In the genomic region with DNA sequence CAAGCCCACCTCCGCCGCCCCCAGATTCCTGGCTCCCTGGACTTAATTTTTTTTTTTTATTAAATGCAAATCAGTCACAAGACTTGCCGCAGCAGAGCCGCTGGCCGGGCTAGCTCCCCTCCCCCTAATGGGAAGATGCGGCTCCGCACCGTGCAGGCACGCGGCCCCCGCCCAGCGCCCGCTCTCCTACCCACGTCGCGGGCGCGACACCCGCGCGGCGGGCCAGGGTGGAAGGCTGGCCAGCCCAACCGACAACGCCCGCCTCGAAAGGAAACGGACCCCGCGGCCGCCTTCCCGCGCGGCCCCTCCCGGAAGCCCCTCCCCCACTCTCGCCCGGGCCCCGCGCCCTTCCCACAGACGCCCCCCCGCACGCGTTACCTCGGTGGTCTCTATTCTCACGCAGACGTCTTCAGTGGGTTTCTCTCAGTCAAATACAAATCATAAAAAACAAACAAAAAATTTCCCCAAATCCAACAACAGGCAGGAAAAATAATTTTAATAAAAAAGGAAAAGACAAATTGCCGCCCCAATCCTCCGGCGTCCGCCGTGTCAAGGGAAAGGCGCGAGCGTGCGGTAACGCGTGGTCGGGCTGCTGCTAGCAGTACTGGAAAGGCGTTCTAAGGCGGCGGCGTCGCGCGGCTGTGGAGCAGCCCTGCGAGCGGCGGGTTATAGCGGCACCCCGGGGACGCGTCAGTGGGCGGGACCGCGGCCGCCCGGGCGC, we compare ENCODE assay signal across 8 cellular contexts. TPM values are rescaled to one million over a fixed set of nuclear protein-coding genes. Genes with fewer than 3 reads are reported as not detected.
A peak's percentile ranks its signal among the peaks of the same experiment; 100 is the strongest.
DNase-seq lines count a peak whose midpoint lies in the region; ATAC-seq and TF ChIP-seq lines count a peak whose summit lies in the region.

A gene (minus strand): TSS at position 643 of the 721 bp plus-strand sequence. CDS start 1,480 bp downstream, outside the sequence.

- intact Hi-C loops in activated CD4-positive, alpha-beta memory T cell treated with anti-CD3 and anti-CD28 coated beads for 36 hours (cut with micrococcal nuclease) = loop anchor here (1.0 to 10.0 kb wide), 11 partner anchors 11 to 1825 kb away; a partner anchor contains a TSS
- intact Hi-C loops in right lobe of liver (cut with DNase I) = no loop called here

- peaks cover 9% of the 10 kb centered on the region for H3K36me3 ChIP-seq in BJ (ENCODE audit: control insufficient read depth, insufficient read depth, low read length)
- peaks cover 10 to 38% (median 32%) of the 10 kb centered on the region in 4 donors for H3K36me3 ChIP-seq in right lobe of liver

- POLR2A ChIA-PET in BJ (lab: Charles Lee) = interaction anchor here (0.5 to 1.5 kb wide), 5 partner anchors 15 to 289 kb away, joined by 3 to 8 read pairs (median 4); no protein-coding TSS in a partner anchor
- POLR2A ChIA-PET in activated CD4-positive, alpha-beta memory T cell treated with anti-CD3 and anti-CD28 coated beads for 36 hours (lab: Charles Lee) = interaction anchor here (0.7 to 5.6 kb wide), 16 partner anchors 11 to 844 kb away, joined by 3 to 42 read pairs (median 4); a partner anchor contains a TSS

- H3K9me3 Mint-ChIP-seq in activated CD4-positive, alpha-beta memory T cell treated with anti-CD3 and anti-CD28 coated beads for 36 hours = no peaks in the 10 kb centered on the region

- CTCF ChIA-PET in BJ (lab: Yijun Ruan, JAX) = interaction anchor here (1.6 kb wide), 1 partner anchor 108 kb away, joined by 4 read pairs; no protein-coding TSS in a partner anchor
- CTCF ChIA-PET in activated CD4-positive, alpha-beta memory T cell treated with anti-CD3 and anti-CD28 coated beads for 36 hours (lab: Charles Lee) = no interaction called here

- TF ChIP-seq CTCF in BJ (IDR thresholded peaks at IDR 0.05; ENCODE audit: insufficient read depth, low read depth, low read length) = no peak
- no peak for TF ChIP-seq CTCF in right lobe of liver (IDR thresholded peaks at IDR 0.05)

- peaks cover 0 to 60% (median 30%) of the 10 kb centered on the region in 4 donors for H3K4me1 ChIP-seq in right lobe of liver

- no peaks in the 10 kb centered on the region for H3K9me3 ChIP-seq in right lobe of liver

- H3K4me1 Mint-ChIP-seq in activated CD4-positive, alpha-beta memory T cell treated with anti-CD3 and anti-CD28 coated beads for 36 hours (ENCODE audit: low read depth) = peaks cover 54% of the 10 kb centered on the region

- peaks cover 47% of the 10 kb centered on the region for H3K36me3 Mint-ChIP-seq in activated CD4-positive, alpha-beta memory T cell treated with anti-CD3 and anti-CD28 coated beads for 36 hours

- peak within 1 kb of the TSS; percentile 65 for H3K4me3 ChIP-seq in BJ (ENCODE audit: low read depth, low read length)
- peak within 1 kb of the TSS; percentile 84 to 90 (median 88) for H3K4me3 ChIP-seq in right lobe of liver

- H3K27ac ChIP-seq in right lobe of liver = peak within 1 kb of the TSS; percentile 98 to 99 (median 98)

- peak within 1 kb of the TSS; percentile 95 for H3K4me3 Mint-ChIP-seq in activated CD4-positive, alpha-beta memory T cell treated with anti-CD3 and anti-CD28 coated beads for 36 hours

- ATAC-seq in HG03378 (IDR thresholded peaks at IDR 0.05; ENCODE audit: unreplicated experiment) (peak; percentile 50), right lobe of liver (peak; percentile 4 to 83 (median 46))

- WGBS in right lobe of liver (ENCODE audit: insufficient coverage, low coverage, low lambda C conversion rate, missing lambda C conversion rate) = under 1% methylated on average over 45 of the region's 77 CpGs

- peak; percentile 99 for TF ChIP-seq POLR2A in GM19099 (IDR thresholded peaks at IDR 0.05; ENCODE audit: extremely low read depth, insufficient read length, low read depth)
- peak; percentile 100 for TF ChIP-seq POLR2A in right lobe of liver (IDR thresholded peaks at IDR 0.05)

- peak within 1 kb of the TSS; percentile 99 for H3K27ac Mint-ChIP-seq in activated CD4-positive, alpha-beta memory T cell treated with anti-CD3 and anti-CD28 coated beads for 36 hours

- H3K27me3 ChIP-seq in BJ (ENCODE audit: control insufficient read depth, insufficient read depth, low read length) = no peaks in the 10 kb centered on the region
- H3K27me3 ChIP-seq in right lobe of liver = no peaks in the 10 kb centered on the region

- H3K27me3 Mint-ChIP-seq in activated CD4-positive, alpha-beta memory T cell treated with anti-CD3 and anti-CD28 coated beads for 36 hours = peaks cover 6% of the 10 kb centered on the region

- peak; percentile 61 for DNase-seq in BJ (ENCODE audit: low read depth)
- DNase-seq in NCI-H748 (lab: John Stamatoyannopoulos, UW; ENCODE audit: unreplicated experiment) = peak; percentile 93
- peak; percentile 97 for DNase-seq in activated CD4-positive, alpha-beta memory T cell treated with anti-CD3 and anti-CD28 coated beads for 36 hours
- peak; percentile 77 to 95 for DNase-seq in dermis microvascular lymphatic vessel endothelial cell (ENCODE audit: low read depth in 2 of 2)
- peak; percentile 99 to 100 (median 99) for DNase-seq in right lobe of liver
- DNase-seq in stimulated activated CD4-positive, alpha-beta T cell treated with anti-CD3 and anti-CD28 coated beads, Interleukin-4, amount 100 ng/mL, for 48 hours (ENCODE audit: low read depth in 2 of 2) = peak; percentile 39 to 95

RNA-seq across cellular contexts. Expression of the gene that starts here (rescaled TPM):
- 472 and 596 TPM in 2 replicates for polyA plus RNA-seq in BJ (2011; rRNA removed)
- 293 and 317 TPM in 2 replicates for polyA minus RNA-seq in BJ (2011; rRNA and poly(A)+ RNA removed)
- total RNA-seq in activated CD4-positive, alpha-beta memory T cell treated with anti-CD3 and anti-CD28 coated beads for 36 hours = 100 to 1,000 TPM; 173 to 187 TPM
- total RNA-seq in dermis microvascular lymphatic vessel endothelial cell = 451 and 539 TPM in 2 replicates
- total RNA-seq in right lobe of liver = 100 to 1,000 TPM in 5 of 6 experiments, 10 to 100 TPM in 1; 77.0 to 463 (median 290) TPM

Comparison
In these comparisons a context has a peak if more than half of its experiments do, and no peak if none do; other contexts are left out.
1. Peak in every context shown above with its lines: DNase-seq, ATAC-seq, H3K4me3 ChIP-seq and H3K27ac ChIP-seq.